ENCODE assay signal across 15 cellular contexts in the genomic region with DNA sequence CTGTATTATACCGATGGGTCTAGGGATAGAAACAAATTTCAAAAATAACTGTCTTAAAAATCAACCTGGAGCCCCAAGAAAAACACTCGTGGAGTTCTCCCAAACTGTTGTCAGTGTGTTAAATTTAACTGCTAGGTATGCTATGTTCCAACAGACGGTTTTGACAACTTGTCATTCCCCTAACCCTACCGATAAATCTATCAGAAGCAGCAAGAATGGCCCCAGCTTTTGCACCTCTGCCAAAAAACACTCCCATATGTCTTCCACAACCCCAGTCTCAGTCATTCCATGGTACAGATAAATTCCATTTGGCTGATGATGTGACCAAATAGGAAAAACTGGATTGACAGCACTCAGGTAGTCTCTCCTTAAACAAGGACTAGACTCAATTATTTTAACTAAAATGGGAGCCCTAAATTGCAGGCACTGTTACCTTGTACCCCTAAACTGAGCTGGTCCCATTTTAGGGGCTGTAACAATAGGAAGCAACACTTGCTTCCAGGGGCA. TPM values are rescaled to one million over a fixed set of nuclear protein-coding genes. Genes with fewer than 3 reads are reported as not detected.
DNase-seq lines count a peak whose midpoint lies in the region; ATAC-seq, FAIRE-seq and TF ChIP-seq lines count a peak whose summit lies in the region.
"Had no signal": no experiment of that assay in that cellular context is flagged by ENCODE, and none has a peak within 500 bp of the region (broad histone marks: within the 10 kb centered on the region; RNA-seq: fewer than 3 reads in every experiment).

No MANE protein-coding gene starts in this region.

- TF ChIP-seq CTCF in C4-2B (conservative IDR thresholded peaks at IDR 0.05): no peak
- no peak for TF ChIP-seq CTCF in VCaP (conservative IDR thresholded peaks at IDR 0.05)

- FAIRE-seq in GM19239 (lab: Jason Lieb, UNC): peak; percentile 35
- FAIRE-seq: A204.1 had no signal

- H3K4me3 Mint-ChIP-seq in immature natural killer cell: no peak overlapping the region
- H3K4me3 Mint-ChIP-seq: GM23338, IgD-negative memory B cell had no signal

- H3K36me3 Mint-ChIP-seq in immature natural killer cell: peaks cover 0 to 5% (median 4%) of the 10 kb centered on the region in 3 donors
- H3K36me3 Mint-ChIP-seq: IgD-negative memory B cell had no signal

- H3K9me3 Mint-ChIP-seq in immature natural killer cell: no peaks in the 10 kb centered on the region
- H3K9me3 Mint-ChIP-seq: GM23338, IgD-negative memory B cell had no signal

- peaks cover 7 to 12% (median 9%) of the 10 kb centered on the region in 3 donors for H3K27me3 Mint-ChIP-seq in immature natural killer cell (ENCODE audit: low read depth in 3 of 3)
- H3K27me3 Mint-ChIP-seq: IgD-negative memory B cell had no signal

- no peak for ATAC-seq in GM21825 (IDR thresholded peaks at IDR 0.05; ENCODE audit: unreplicated experiment)
- ATAC-seq in GM21526 (IDR thresholded peaks at IDR 0.05; ENCODE audit: low FRiP score, unreplicated experiment): no peak
- ATAC-seq in GM18519 (IDR thresholded peaks at IDR 0.05; ENCODE audit: low FRiP score, unreplicated experiment): no peak
- ATAC-seq: GM23338 had no signal

- DNase-seq in GM19239 (ENCODE audit: insufficient read length, low spot score) (no peak), immature natural killer cell (no peak)
- DNase-seq in activated T-cell treated with anti-CD3 and anti-CD28 coated beads, Interleukin-2, amount 50 U/mL, for 1 hour: no peak
- DNase-seq: BE2C, DMS 273 treated with DMSO at 0.1 percent for 48 hours, H7 had no signal

- H3K4me1 Mint-ChIP-seq in immature natural killer cell: peaks cover 41 to 67% of the 10 kb centered on the region in 2 donors

- peak overlapping the region; percentile 24 to 72 (median 48) for H3K27ac Mint-ChIP-seq in immature natural killer cell
- H3K27ac Mint-ChIP-seq: GM23338 had no signal

- H3K27ac ChIP-seq in C4-2B: peak overlapping the region; percentile 59; the same call in 1 of the 2 replicates
- H3K27ac ChIP-seq in VCaP: peak overlapping the region; percentile 74
- H3K27ac ChIP-seq: KMS-11 had no signal

RNA-seq across cellular contexts. Expression of gene UCHL5, which starts 4.9 kb away (rescaled TPM):
- 100 to 1,000 TPM in 2 of 3 donors, 10 to 100 TPM in 1; 95.6 to 149 (median 111) TPM for polyA plus RNA-seq in immature natural killer cell

RNA-seq across cellular contexts. Expression of gene RO60, which starts 5.2 kb away (rescaled TPM):
- polyA plus RNA-seq in immature natural killer cell: 100 to 1,000 TPM; 105 to 151 (median 149) TPM

RNA-seq across cellular contexts. Expression of gene GLRX2, which starts 51.0 kb away (rescaled TPM):
- 10 to 100 TPM; 12.6 to 21.2 (median 17.5) TPM for polyA plus RNA-seq in immature natural killer cell
